In the genomic region with DNA sequence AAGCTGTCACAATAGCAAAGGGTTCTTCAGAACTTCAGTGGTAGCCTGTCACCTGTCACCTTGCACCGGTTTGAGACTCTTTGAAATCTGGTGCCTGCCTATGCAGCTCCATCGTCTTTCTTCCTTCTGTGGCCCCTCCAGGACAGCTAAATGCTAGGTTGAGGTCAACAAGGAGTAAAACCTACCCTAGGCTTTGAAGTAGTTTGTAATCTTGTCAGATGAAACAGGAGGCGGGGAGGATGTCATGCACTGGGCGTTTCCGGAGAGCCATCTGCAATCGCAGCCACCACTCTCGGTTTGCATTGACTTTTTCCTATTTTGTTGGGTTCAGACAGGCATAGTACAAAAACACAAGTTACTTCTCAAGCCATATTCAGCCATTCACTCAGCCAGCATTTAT, we compare ENCODE assay signal across 1 cellular context.
TF ChIP-seq lines count a peak whose summit lies in the region.

No MANE protein-coding gene starts in this region.

TF ChIP-seq in H1, 55 proteins besides CTCF, POLR2A, EP300 and RAD21 (continued from another document):
- TF ChIP-seq SAP30 (IDR thresholded peaks at IDR 0.05; ENCODE audit: insufficient read depth, insufficient replicate concordance, low read length) (no peak), SUZ12 (IDR thresholded peaks at IDR 0.05; ENCODE audit: low read length) (no peak), SIRT6 (IDR thresholded peaks at IDR 0.05; ENCODE audit: low read length) (no peak), TEAD4 (IDR thresholded peaks at IDR 0.05; ENCODE audit: low read depth, low read length) (no peak), FOSL1 (IDR thresholded peaks at IDR 0.05; ENCODE audit: insufficient read depth, low read depth, low read length) (no peak)
- TF ChIP-seq, protein P1, sequence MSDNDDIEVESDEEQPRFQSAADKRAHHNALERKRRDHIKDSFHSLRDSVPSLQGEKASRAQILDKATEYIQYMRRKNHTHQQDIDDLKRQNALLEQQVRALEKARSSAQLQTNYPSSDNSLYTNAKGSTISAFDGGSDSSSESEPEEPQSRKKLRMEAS (IDR thresholded peaks at IDR 0.05): no peak
